24 cellular contexts compared by ENCODE assay signal in genomic region chr10:47457826-47458225, GRCh38. TPM values are rescaled to one million over a fixed set of nuclear protein-coding genes. Genes with fewer than 3 reads are reported as not detected.
DNase-seq lines count a peak whose midpoint lies in the region; ATAC-seq, FAIRE-seq and TF ChIP-seq lines count a peak whose summit lies in the region.
"Had no signal": no experiment of that assay in that cellular context is flagged by ENCODE, and none has a peak within 500 bp of the region (broad histone marks: within the 10 kb centered on the region; RNA-seq: fewer than 3 reads in every experiment).

No MANE protein-coding gene starts in this region.

- TF ChIP-seq CTCF in MCF 10A (IDR thresholded peaks at IDR 0.05; ENCODE audit: unreplicated experiment) (no peak), mammary epithelial cell (conservative IDR thresholded peaks at IDR 0.05 in 1 of 2, IDR thresholded peaks at IDR 0.05 in 1 of 2; ENCODE audit: extremely low read depth in 1 of 2, insufficient read depth in 1 of 2, low read depth in 1 of 2, low read length in 2 of 2) (no peak), IMR-90 (conservative IDR thresholded peaks at IDR 0.05; ENCODE audit: low read depth, low read length) (no peak), kidney (IDR thresholded peaks at IDR 0.05; ENCODE audit: borderline replicate concordance, extremely low read depth, insufficient read depth) (no peak), type B pancreatic cell (conservative IDR thresholded peaks at IDR 0.05) (no peak), PC-3 (conservative IDR thresholded peaks at IDR 0.05; ENCODE audit: low read depth, low read length) (no peak), sigmoid colon (IDR thresholded peaks at IDR 0.05) (no peak)

- CTCF ChIA-PET in MCF 10A (lab: Yijun Ruan, JAX) (interaction anchor here (0.6 kb wide), 1 partner anchor 18 kb away, joined by 3 read pairs; no protein-coding TSS in a partner anchor), mammary epithelial cell (lab: Charles Lee; ENCODE audit: low non-redundant PET) (no interaction called here), IMR-90 (lab: Yijun Ruan, JAX) (no interaction called here), PC-3 (lab: Charles Lee) (interaction anchor here (0.6 kb wide), 1 partner anchor 100 kb away, joined by 3 read pairs; no protein-coding TSS in a partner anchor)

- no peak overlapping the region for H2AK9ac ChIP-seq in IMR-90 (replicated peaks; ENCODE audit: low read depth, low read length, poor library complexity)

- H3K23ac ChIP-seq in IMR-90 (ENCODE audit: low read depth, low read length) = no peak overlapping the region

- in situ Hi-C loops in mammary epithelial cell (cut with MboI; ENCODE audit: low sequenced_read_pairs in 2 of 2) = no loop called here
- in situ Hi-C loops in IMR-90 (cut with MboI; ENCODE audit: low sequenced_read_pairs) = no loop called here

- no peaks in the 10 kb centered on the region for H3K36me3 Mint-ChIP-seq in MCF 10A (ENCODE audit: insufficient read depth, unreplicated experiment)
- H3K36me3 Mint-ChIP-seq in type B pancreatic cell = no peaks in the 10 kb centered on the region
- H3K36me3 Mint-ChIP-seq: CD4-positive, CD25-positive, alpha-beta regulatory T cell had no signal

- no peaks in the 10 kb centered on the region for H3K9me2 ChIP-seq in PC-3 (replicated peaks; ENCODE audit: low read length)

- H3K4me3 Mint-ChIP-seq in MCF 10A (ENCODE audit: unreplicated experiment) (no peak overlapping the region), type B pancreatic cell (no peak overlapping the region)
- H3K4me3 Mint-ChIP-seq: CD4-positive, CD25-positive, alpha-beta regulatory T cell; H9 had no signal

- WGBS in mammary epithelial cell (ENCODE audit: low coverage, missing lambda C conversion rate) = 86% methylated on average over 1 of the region's 1 CpG
- no CpG with 5 or more reads among the region's 1 CpG for WGBS in IMR-90 (ENCODE audit: extremely low coverage in 2 of 2, insufficient read length in 1 of 2), 2 experiments
- WGBS in sigmoid colon, 2 donors = 77 to 90% methylated on average over 1 of the region's 1 CpG

- H2AK5ac ChIP-seq in IMR-90 (ENCODE audit: low read depth, low read length) = peak overlapping the region; percentile 86

- no peak overlapping the region for H2AFZ ChIP-seq in mammary epithelial cell (ENCODE audit: low read depth, low read length)
- no peak overlapping the region for H2AFZ ChIP-seq in IMR-90 (replicated peaks; ENCODE audit: low read length, poor library complexity)
- H2AFZ ChIP-seq in PC-3 (ENCODE audit: low read length) = no peak overlapping the region

- H3K79me1 ChIP-seq in IMR-90 (ENCODE audit: low read depth in 1 of 2, low read length in 2 of 2) = no peaks in the 10 kb centered on the region

- no peaks in the 10 kb centered on the region for H4K20me1 ChIP-seq in mammary epithelial cell (ENCODE audit: insufficient read depth, low read length)
- no peaks in the 10 kb centered on the region for H4K20me1 ChIP-seq in IMR-90 (ENCODE audit: insufficient read depth, low read length)
- no peaks in the 10 kb centered on the region for H4K20me1 ChIP-seq in PC-3 (ENCODE audit: low read length)

- H3K9ac ChIP-seq in mammary epithelial cell (ENCODE audit: insufficient read depth, low read length) = no peak overlapping the region
- no peak overlapping the region for H3K9ac ChIP-seq in IMR-90 (ENCODE audit: low read depth, low read length)
- no peak overlapping the region for H3K9ac ChIP-seq in kidney (ENCODE audit: low read length in 2 of 2)
- no peak overlapping the region for H3K9ac ChIP-seq in PC-3 (ENCODE audit: low read length)

- H2BK15ac ChIP-seq in IMR-90 (ENCODE audit: low read depth, low read length) = peak overlapping the region; percentile 90; the same call in 2 of the 3 replicates

- H4K5ac ChIP-seq in IMR-90 (ENCODE audit: low read depth, low read length) = no peak overlapping the region

- dilution Hi-C loops in mammary epithelial cell (cut with HindIII; ENCODE audit: low sequenced_read_pairs) = no loop called here
- dilution Hi-C loops in IMR-90 (cut with HindIII; ENCODE audit: low sequenced_read_pairs, unreplicated experiment) = no loop called here

- H3K4ac ChIP-seq in IMR-90 (ENCODE audit: low read depth, low read length) = peak overlapping the region; percentile 67

- ATAC-seq in IMR-90 (ENCODE audit: low read depth) = no peak
- ATAC-seq in PC-3 = no peak

- peaks cover 9% of the 10 kb centered on the region; the same call in 1 of the 2 replicates for H3K9me1 ChIP-seq in IMR-90 (ENCODE audit: insufficient read depth, low read length)

- H4K91ac ChIP-seq in IMR-90 (ENCODE audit: insufficient read depth, low read depth, low read length) = peak overlapping the region; percentile 68

- peaks cover 9% of the 10 kb centered on the region for H3K4me1 ChIP-seq in mammary epithelial cell (ENCODE audit: insufficient read depth, low read length)
- peaks cover 11% of the 10 kb centered on the region for H3K4me1 ChIP-seq in IMR-90 (ENCODE audit: control insufficient read depth, insufficient read depth, low read length)
- H3K4me1 ChIP-seq in kidney (ENCODE audit: control insufficient read depth in 1 of 2, insufficient read depth in 1 of 2, low read depth in 1 of 2, low read length in 2 of 2) = no peaks in the 10 kb centered on the region
- peaks cover 9% of the 10 kb centered on the region for H3K4me1 ChIP-seq in PC-3 (ENCODE audit: insufficient read depth, low read length)
- no peaks in the 10 kb centered on the region for H3K4me1 ChIP-seq in sigmoid colon
- H3K4me1 ChIP-seq: SJCRH30 had no signal

- no peaks in the 10 kb centered on the region for H3F3A ChIP-seq in PC-3 (ENCODE audit: low read length, unreplicated experiment)

- no peak for DNase-seq in MCF 10A (ENCODE audit: unreplicated experiment)
- DNase-seq in mammary epithelial cell = no peak
- DNase-seq in IMR-90 = no peak
- peak; percentile 33 for DNase-seq in kidney
- DNase-seq in type B pancreatic cell (ENCODE audit: extremely low spot score, unreplicated experiment) = peak; percentile 37
- no peak for DNase-seq in GOT3 (lab: John Stamatoyannopoulos, UW)
- no peak for DNase-seq in PC-3
- no peak for DNase-seq in sigmoid colon
- DNase-seq: CD4-positive, CD25-positive, alpha-beta regulatory T cell; DMS79 treated with DMSO at 0.1 percent for 48 hours; H9; KG1; NCI-H1092 treated with DMSO at 0.1 percent for 48 hours; NCI-H2029 treated with DMSO at 0.1 percent for 48 hours; NCI-H345; NCI-H524; NCI-H774; NK-92 treated with Interleukin-12 subunit alpha and Interleukin-12 subunit beta, amount 100 ng/mL, for 24 hours; SJCRH30 had no signal

- H3K27ac ChIP-seq in mammary epithelial cell (ENCODE audit: insufficient read depth, low read depth, low read length) = no peak overlapping the region
- H3K27ac ChIP-seq in IMR-90 (ENCODE audit: insufficient read depth, low read length) = no peak overlapping the region
- no peak overlapping the region for H3K27ac ChIP-seq in kidney (ENCODE audit: low read depth in 2 of 2, low read length in 2 of 2)
- no peak overlapping the region for H3K27ac ChIP-seq in PC-3 (ENCODE audit: low read length)
- H3K27ac ChIP-seq in sigmoid colon = no peak overlapping the region
- H3K27ac ChIP-seq: HL-60, SJCRH30 had no signal

- H3K9me3 Mint-ChIP-seq in MCF 10A (ENCODE audit: unreplicated experiment) = no peaks in the 10 kb centered on the region
- H3K9me3 Mint-ChIP-seq in type B pancreatic cell = no peaks in the 10 kb centered on the region
- H3K9me3 Mint-ChIP-seq: CD4-positive, CD25-positive, alpha-beta regulatory T cell; H9 had no signal

- H2BK20ac ChIP-seq in IMR-90 (ENCODE audit: low read depth, low read length) = peak overlapping the region; percentile 62

- peaks cover 17% of the 10 kb centered on the region for H3K27me3 Mint-ChIP-seq in MCF 10A (ENCODE audit: insufficient read depth, unreplicated experiment)
- peaks cover 5% of the 10 kb centered on the region for H3K27me3 Mint-ChIP-seq in type B pancreatic cell

- BruUV-seq in MCF 10A (replicated peaks; lab: Mats Ljungman, UMichigan) (no TSS peak), mammary epithelial cell (replicated peaks; lab: Mats Ljungman, UMichigan) (no TSS peak), IMR-90 (replicated peaks; lab: Mats Ljungman, UMichigan) (no TSS peak), PC-3 (replicated peaks; lab: Mats Ljungman, UMichigan) (no TSS peak)

- POLR2A ChIA-PET in MCF 10A (lab: Yijun Ruan, JAX) = no interaction called here
- POLR2A ChIA-PET in IMR-90 (lab: Charles Lee; ENCODE audit: unreplicated experiment) = no interaction called here
- POLR2A ChIA-PET in PC-3 (lab: Charles Lee; ENCODE audit: unreplicated experiment) = no interaction called here

- no peak for FAIRE-seq in kidney (lab: Jason Lieb, UNC)
- FAIRE-seq: A204.1, RCC 7860 had no signal

- intact Hi-C loops in MCF 10A (cut with micrococcal nuclease) = no loop called here
- intact Hi-C loops in mammary epithelial cell (cut with micrococcal nuclease) = no loop called here
- intact Hi-C loops in IMR-90 (cut with micrococcal nuclease) = no loop called here
- intact Hi-C loops in kidney (cut with DNase I) = no loop called here
- intact Hi-C loops in PC-3 (cut with micrococcal nuclease) = no loop called here
- intact Hi-C loops in sigmoid colon (cut with DNase I) = no loop called here

- H4K8ac ChIP-seq in IMR-90 (ENCODE audit: low read depth in 2 of 2, low read length in 2 of 2) = no peak overlapping the region

- no peak for TF ChIP-seq RAD21 in IMR-90 (IDR thresholded peaks at IDR 0.05; ENCODE audit: low read length)

- no peak overlapping the region for H3K4me2 ChIP-seq in mammary epithelial cell (ENCODE audit: insufficient read depth, low read depth, low read length)
- H3K4me2 ChIP-seq in IMR-90 (ENCODE audit: low read depth, low read length) = no peak overlapping the region
- H3K4me2 ChIP-seq in PC-3 (ENCODE audit: low read length) = no peak overlapping the region

- H3K36me3 ChIP-seq in mammary epithelial cell (ENCODE audit: insufficient read depth, low read length) (no peaks in the 10 kb centered on the region), IMR-90 (ENCODE audit: control insufficient read depth, insufficient read depth, low read length) (no peaks in the 10 kb centered on the region), kidney (ENCODE audit: control insufficient read depth in 1 of 2, insufficient read depth in 2 of 2, low read length in 2 of 2) (no peaks in the 10 kb centered on the region), PC-3 (ENCODE audit: low read depth, low read length) (no peaks in the 10 kb centered on the region), sigmoid colon (no peaks in the 10 kb centered on the region)
- H3K36me3 ChIP-seq: SJCRH30 had no signal

- H3K4me3 ChIP-seq in mammary epithelial cell (replicated peaks in 1 of 3; ENCODE audit: insufficient read depth in 1 of 3, low read depth in 2 of 3, low read length in 3 of 3) = no peak overlapping the region
- no peak overlapping the region for H3K4me3 ChIP-seq in IMR-90 (ENCODE audit: insufficient read depth, low read depth, low read length)
- H3K4me3 ChIP-seq in kidney (ENCODE audit: low read length in 2 of 2) = no peak overlapping the region
- no peak overlapping the region for H3K4me3 ChIP-seq in PC-3 (ENCODE audit: low read length)
- no peak overlapping the region for H3K4me3 ChIP-seq in sigmoid colon
- H3K4me3 ChIP-seq: SJCRH30 had no signal

- H3K27me3 ChIP-seq in mammary epithelial cell (ENCODE audit: insufficient read depth, low read length) = no peaks in the 10 kb centered on the region
- peaks cover 15% of the 10 kb centered on the region; the same call in 1 of the 2 replicates for H3K27me3 ChIP-seq in IMR-90 (ENCODE audit: control insufficient read depth, insufficient read depth, low read length)
- no peaks in the 10 kb centered on the region for H3K27me3 ChIP-seq in PC-3 (ENCODE audit: low read length)
- no peaks in the 10 kb centered on the region for H3K27me3 ChIP-seq in sigmoid colon
- H3K27me3 ChIP-seq: SJCRH30 had no signal

- H2BK5ac ChIP-seq in IMR-90 (ENCODE audit: low read depth, low read length, poor library complexity, severe bottlenecking) = no peak overlapping the region

- peak overlapping the region; percentile 69 for H2BK120ac ChIP-seq in IMR-90 (ENCODE audit: low read depth, low read length)

- H3K27ac Mint-ChIP-seq in MCF 10A (ENCODE audit: low read depth, unreplicated experiment) (peak overlapping the region; percentile 66), type B pancreatic cell (no peak overlapping the region)
- H3K27ac Mint-ChIP-seq: CD4-positive, CD25-positive, alpha-beta regulatory T cell had no signal

- no peak overlapping the region for H3K56ac ChIP-seq in IMR-90 (ENCODE audit: extremely low read depth, insufficient read depth, low read length)

- H3K18ac ChIP-seq in IMR-90 (ENCODE audit: low read depth, low read length) = 0 out of 2 replicates have a peak overlapping the region, but pooled peaks have one; percentile 33

- TF ChIP-seq POLR2A in IMR-90 (IDR thresholded peaks at IDR 0.05; ENCODE audit: low read depth, low read length) (no peak), sigmoid colon (IDR thresholded peaks at IDR 0.05) (no peak)

- TF ChIP-seq EP300 in sigmoid colon (IDR thresholded peaks at IDR 0.05) = no peak

- H3K4me1 Mint-ChIP-seq in MCF 10A (ENCODE audit: insufficient read depth, unreplicated experiment) = peaks cover 22% of the 10 kb centered on the region
- H3K4me1 Mint-ChIP-seq in type B pancreatic cell (ENCODE audit: unreplicated experiment) = peaks cover 6% of the 10 kb centered on the region

- no peak overlapping the region for H3K14ac ChIP-seq in IMR-90 (replicated peaks; ENCODE audit: low read depth, low read length)

- H3K79me2 ChIP-seq in mammary epithelial cell (ENCODE audit: insufficient read depth, low read length) (peaks cover 2% of the 10 kb centered on the region), PC-3 (ENCODE audit: low read length) (no peaks in the 10 kb centered on the region)

- H3K9me3 ChIP-seq in mammary epithelial cell (replicated peaks; ENCODE audit: insufficient read depth, low read length) (no peaks in the 10 kb centered on the region), IMR-90 (ENCODE audit: control insufficient read depth, insufficient read depth, low read length) (no peaks in the 10 kb centered on the region), kidney (ENCODE audit: control insufficient read depth in 1 of 2, low read length in 2 of 2) (no peaks in the 10 kb centered on the region), PC-3 (ENCODE audit: low read length) (no peaks in the 10 kb centered on the region), sigmoid colon (no peaks in the 10 kb centered on the region)
- H3K9me3 ChIP-seq: SJCRH30 had no signal

RNA-seq across cellular contexts. Expression of gene ANXA8, which starts 26.1 kb away (rescaled TPM):
- 47.3 and 103 TPM in 2 replicates for total RNA-seq in MCF 10A (2022)
- 100 to 1,000 TPM; 336 to 415 TPM for total RNA-seq in mammary epithelial cell
- polyA plus RNA-seq in mammary epithelial cell = 571 TPM
- polyA minus RNA-seq in mammary epithelial cell = 516 TPM
- total RNA-seq in IMR-90 (2012; rRNA removed) = 0.83 and 0.90 TPM in 2 replicates
- 1.1 and 1.3 TPM in 2 replicates for polyA plus RNA-seq in IMR-90 (2012; rRNA removed)
- polyA plus RNA-seq in IMR-90 (2012; cell fraction: cytosol; rRNA removed) = 0.46 and 0.56 TPM in 2 replicates
- polyA plus RNA-seq in IMR-90 (2012; cell fraction: nucleus; rRNA removed; ENCODE audit: low replicate concordance) = 2.2 and 4.2 TPM in 2 replicates
- total RNA-seq in kidney = 0.16 TPM
- polyA plus RNA-seq in kidney (ENCODE audit: insufficient read depth, low read depth, low replicate concordance) = not detected
- total RNA-seq in type B pancreatic cell (ENCODE audit: low replicate concordance) = 0.94 and 2.0 TPM in 2 replicates
- 0.69 and 1.1 TPM in 2 replicates for total RNA-seq in PC-3 (2014; rRNA removed)
- under 1 TPM in 3 of 4 donors, not detected in 1; 0.16 to 0.55 (median 0.36) TPM for total RNA-seq in sigmoid colon
- under 1 TPM in 2 of 3 donors, not detected in 1; 0.12 to 0.60 TPM for polyA plus RNA-seq in sigmoid colon
- total RNA-seq: CD4-positive, CD25-positive, alpha-beta regulatory T cell; SJCRH30 had no signal
- polyA plus RNA-seq: CD4-positive, CD25-positive, alpha-beta regulatory T cell had no signal

RNA-seq across cellular contexts. Expression of gene FAM25G, which starts 33.7 kb away (rescaled TPM):
- total RNA-seq in MCF 10A (2022) = not detected in 2 replicates
- total RNA-seq in mammary epithelial cell = 1 to 10 TPM in 1 of 2 donors, not detected in 1; 4.1 TPM
- polyA plus RNA-seq in mammary epithelial cell = 1.4 TPM
- not detected for polyA minus RNA-seq in mammary epithelial cell
- not detected in 2 replicates for total RNA-seq in IMR-90 (2012; rRNA removed)
- polyA plus RNA-seq in IMR-90 (2012; rRNA removed) = not detected in 2 replicates
- polyA plus RNA-seq in IMR-90 (2012; cell fraction: cytosol; rRNA removed) = not detected in 2 replicates
- not detected in 2 replicates for polyA plus RNA-seq in IMR-90 (2012; cell fraction: nucleus; rRNA removed; ENCODE audit: low replicate concordance)
- not detected for total RNA-seq in kidney
- polyA plus RNA-seq in kidney (ENCODE audit: insufficient read depth, low read depth, low replicate concordance) = not detected
- not detected in 2 replicates for total RNA-seq in type B pancreatic cell (ENCODE audit: low replicate concordance)
- not detected in 2 replicates for total RNA-seq in PC-3 (2014; rRNA removed)
- not detected for total RNA-seq in sigmoid colon
- polyA plus RNA-seq in sigmoid colon = 10 to 100 TPM in 1 of 3 donors, 1 to 10 TPM in 1, not detected in 1; 1.8 to 12.5 TPM
- total RNA-seq: CD4-positive, CD25-positive, alpha-beta regulatory T cell; H9; HT1080 had no signal
- polyA plus RNA-seq: BJ; CD4-positive, CD25-positive, alpha-beta regulatory T cell had no signal

Comparison
In these comparisons a context has a peak if more than half of its experiments do, and no peak if none do; other contexts are left out.
1. CTCF ChIA-PET loops: an anchor here in MCF 10A (0.6 kb wide) and PC-3 (0.6 kb wide); none called in mammary epithelial cell and IMR-90.
2. DNase-seq: peak in kidney (single experiment) and type B pancreatic cell (single experiment); none in MCF 10A (single experiment), mammary epithelial cell (single experiment), IMR-90 (single experiment), GOT3 (single experiment), PC-3 (single experiment) and sigmoid colon (single experiment).
3. RNA of gene ANXA8, which starts 26.1 kb away (total RNA-seq): 336 to 415 TPM in mammary epithelial cell and 47.3 to 103 TPM in MCF 10A; 0.69 to 1.1 TPM in PC-3, 0.94 to 2.0 TPM in type B pancreatic cell, 0.83 to 0.90 TPM in IMR-90, 0.16 to 0.55 TPM in sigmoid colon and 0.16 TPM in kidney (single experiment); every median in the first group is over 10 times any median in the second.